1 cellular context compared by ENCODE assay signal in the genomic region with DNA sequence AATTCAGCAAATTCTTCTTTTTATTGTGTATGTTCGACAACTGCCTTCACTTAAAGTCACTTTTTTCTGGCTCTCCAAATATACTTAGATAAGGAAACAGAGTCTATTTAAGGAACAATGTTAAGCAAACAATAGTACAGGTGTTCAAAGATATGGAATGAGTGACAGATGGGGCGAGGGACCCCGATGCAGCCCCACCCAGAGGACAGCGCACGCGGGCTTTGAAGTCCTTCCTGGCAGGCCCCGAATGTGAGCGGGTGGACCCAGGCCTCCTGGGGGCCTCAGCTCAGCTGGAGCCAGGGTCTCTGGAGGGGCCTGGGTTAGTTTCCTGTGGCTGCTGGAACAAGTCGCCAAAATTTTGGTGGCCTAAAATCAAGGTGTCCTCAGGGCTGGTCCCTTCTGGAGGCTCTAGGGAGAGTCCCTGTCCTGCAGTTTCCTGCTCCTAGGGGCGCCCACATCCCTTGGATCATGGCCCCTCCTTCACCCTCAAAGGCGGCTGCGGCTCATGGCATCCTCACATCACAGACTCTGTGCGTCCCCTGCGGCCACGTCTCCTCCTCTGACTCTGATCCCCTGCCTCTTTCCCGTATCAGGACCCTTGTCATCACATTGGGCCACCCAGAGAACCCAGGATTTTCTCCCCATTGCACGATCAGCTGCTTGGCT.
A peak's percentile ranks its signal among the peaks of the same experiment; 100 is the strongest.
TF ChIP-seq lines count a peak whose summit lies in the region.

No MANE protein-coding gene starts in this region.

TF ChIP-seq in HepG2, 621 proteins besides CTCF, POLR2A, EP300 and RAD21:
- TF ChIP-seq SMARCC2 (IDR thresholded peaks at IDR 0.05), result no peak
- no peak for TF ChIP-seq ZFP36 (IDR thresholded peaks at IDR 0.05; ENCODE audit: borderline replicate concordance, low read depth, low read length, partially characterized antibody)
- TF ChIP-seq ARNT (IDR thresholded peaks at IDR 0.05), result no peak
- 0 out of 2 replicates have a peak, but pooled peaks have one; percentile 40 for TF ChIP-seq TCF7 (IDR thresholded peaks at IDR 0.05; ENCODE audit: low read depth)
- TF ChIP-seq, protein P1, sequence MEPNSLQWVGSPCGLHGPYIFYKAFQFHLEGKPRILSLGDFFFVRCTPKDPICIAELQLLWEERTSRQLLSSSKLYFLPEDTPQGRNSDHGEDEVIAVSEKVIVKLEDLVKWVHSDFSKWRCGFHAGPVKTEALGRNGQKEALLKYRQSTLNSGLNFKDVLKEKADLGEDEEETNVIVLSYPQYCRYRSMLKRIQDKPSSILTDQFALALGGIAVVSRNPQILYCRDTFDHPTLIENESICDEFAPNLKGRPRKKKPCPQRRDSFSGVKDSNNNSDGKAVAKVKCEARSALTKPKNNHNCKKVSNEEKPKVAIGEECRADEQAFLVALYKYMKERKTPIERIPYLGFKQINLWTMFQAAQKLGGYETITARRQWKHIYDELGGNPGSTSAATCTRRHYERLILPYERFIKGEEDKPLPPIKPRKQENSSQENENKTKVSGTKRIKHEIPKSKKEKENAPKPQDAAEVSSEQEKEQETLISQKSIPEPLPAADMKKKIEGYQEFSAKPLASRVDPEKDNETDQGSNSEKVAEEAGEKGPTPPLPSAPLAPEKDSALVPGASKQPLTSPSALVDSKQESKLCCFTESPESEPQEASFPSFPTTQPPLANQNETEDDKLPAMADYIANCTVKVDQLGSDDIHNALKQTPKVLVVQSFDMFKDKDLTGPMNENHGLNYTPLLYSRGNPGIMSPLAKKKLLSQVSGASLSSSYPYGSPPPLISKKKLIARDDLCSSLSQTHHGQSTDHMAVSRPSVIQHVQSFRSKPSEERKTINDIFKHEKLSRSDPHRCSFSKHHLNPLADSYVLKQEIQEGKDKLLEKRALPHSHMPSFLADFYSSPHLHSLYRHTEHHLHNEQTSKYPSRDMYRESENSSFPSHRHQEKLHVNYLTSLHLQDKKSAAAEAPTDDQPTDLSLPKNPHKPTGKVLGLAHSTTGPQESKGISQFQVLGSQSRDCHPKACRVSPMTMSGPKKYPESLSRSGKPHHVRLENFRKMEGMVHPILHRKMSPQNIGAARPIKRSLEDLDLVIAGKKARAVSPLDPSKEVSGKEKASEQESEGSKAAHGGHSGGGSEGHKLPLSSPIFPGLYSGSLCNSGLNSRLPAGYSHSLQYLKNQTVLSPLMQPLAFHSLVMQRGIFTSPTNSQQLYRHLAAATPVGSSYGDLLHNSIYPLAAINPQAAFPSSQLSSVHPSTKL (CRISPR knock-in tag; IDR thresholded peaks at IDR 0.05), result 0 out of 2 replicates have a peak, but pooled peaks have one; percentile 9
- peak; percentile 64; the same call in 1 of the 2 replicates for TF ChIP-seq SOX5 (CRISPR knock-in tag; IDR thresholded peaks at IDR 0.05; ENCODE audit: borderline replicate concordance)
- no peak for TF ChIP-seq SOX6 (IDR thresholded peaks at IDR 0.05)
- TF ChIP-seq SOX6 (CRISPR knock-in tag; IDR thresholded peaks at IDR 0.05), result peak; percentile 58
- no peak for TF ChIP-seq ZBTB21 (CRISPR knock-in tag; IDR thresholded peaks at IDR 0.05)
- TF ChIP-seq ZNF543 (CRISPR knock-in tag; IDR thresholded peaks at IDR 0.05), result peak; percentile 97
- TF ChIP-seq ZNF878 (CRISPR knock-in tag; IDR thresholded peaks at IDR 0.05), result no peak
- TF ChIP-seq NCOA1 (CRISPR knock-in tag; IDR thresholded peaks at IDR 0.05), result no peak
- no peak for TF ChIP-seq ZNF775 (CRISPR knock-in tag; IDR thresholded peaks at IDR 0.05; ENCODE audit: borderline replicate concordance)
- TF ChIP-seq CENPX (CRISPR knock-in tag; IDR thresholded peaks at IDR 0.05), result no peak
- 0 out of 2 replicates have a peak, but pooled peaks have one; percentile 35 for TF ChIP-seq SOX13 (IDR thresholded peaks at IDR 0.05)
- TF ChIP-seq SOX13 (CRISPR knock-in tag; conservative IDR thresholded peaks at IDR 0.05 in 1 of 2, IDR thresholded peaks at IDR 0.05 in 1 of 2), result peak in 1 of 2 experiments; percentile 81; a peak in 2 of 4 replicates
- TF ChIP-seq ZBTB7B (CRISPR knock-in tag; IDR thresholded peaks at IDR 0.05), result 0 out of 2 replicates have a peak, but pooled peaks have one; percentile 36
- TF ChIP-seq ZNF343 (CRISPR knock-in tag; IDR thresholded peaks at IDR 0.05), result no peak
- TF ChIP-seq SALL1 (CRISPR knock-in tag; IDR thresholded peaks at IDR 0.05), result peak; percentile 14; the same call in 1 of the 2 replicates
